1 cellular context compared by ENCODE assay signal in the genomic region with DNA sequence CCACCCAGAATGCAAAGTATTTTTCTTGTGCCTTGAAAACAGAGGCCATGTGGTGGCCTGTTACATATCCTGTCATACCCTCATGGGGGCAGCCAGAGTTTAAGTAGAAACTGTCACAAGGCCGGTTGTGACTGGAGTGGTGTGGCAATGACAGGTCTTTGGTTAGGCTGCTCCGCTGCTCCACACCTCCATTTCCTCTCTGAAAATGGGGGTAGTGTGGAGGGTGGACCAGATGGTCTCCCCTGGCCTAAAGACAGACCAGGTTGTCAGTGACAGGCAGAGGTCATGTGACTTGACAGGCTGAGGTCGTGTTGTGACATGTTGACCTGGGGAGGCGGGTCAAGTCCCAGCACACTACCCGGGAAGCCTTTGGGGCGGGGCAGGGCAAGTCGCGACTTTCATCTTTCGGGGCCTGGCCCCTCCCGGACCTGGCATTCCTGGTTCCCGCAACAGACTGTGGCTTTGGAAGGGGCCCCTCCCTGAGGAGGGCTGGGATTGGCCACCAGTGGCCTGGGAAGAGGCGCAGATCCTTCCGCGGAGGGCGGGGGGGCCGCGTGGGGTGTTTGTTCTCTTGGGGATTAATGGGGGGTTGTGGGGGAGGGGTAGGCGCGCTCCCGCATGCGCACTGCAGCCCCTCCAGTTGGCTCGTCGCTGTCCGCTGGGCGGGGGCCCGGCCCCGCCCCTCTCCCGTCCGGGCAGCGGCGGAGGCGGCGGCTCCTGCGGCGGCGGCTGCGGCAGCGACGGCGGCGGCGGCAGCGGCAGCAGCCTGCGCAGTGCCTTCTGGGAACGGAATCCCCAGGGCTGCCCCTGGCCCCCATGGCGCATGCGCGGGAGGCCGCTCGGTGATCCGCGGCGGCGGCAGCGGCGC.
A peak's percentile ranks its signal among the peaks of the same experiment; 100 is the strongest.
TF ChIP-seq lines count a peak whose summit lies in the region.

A gene with protein sequence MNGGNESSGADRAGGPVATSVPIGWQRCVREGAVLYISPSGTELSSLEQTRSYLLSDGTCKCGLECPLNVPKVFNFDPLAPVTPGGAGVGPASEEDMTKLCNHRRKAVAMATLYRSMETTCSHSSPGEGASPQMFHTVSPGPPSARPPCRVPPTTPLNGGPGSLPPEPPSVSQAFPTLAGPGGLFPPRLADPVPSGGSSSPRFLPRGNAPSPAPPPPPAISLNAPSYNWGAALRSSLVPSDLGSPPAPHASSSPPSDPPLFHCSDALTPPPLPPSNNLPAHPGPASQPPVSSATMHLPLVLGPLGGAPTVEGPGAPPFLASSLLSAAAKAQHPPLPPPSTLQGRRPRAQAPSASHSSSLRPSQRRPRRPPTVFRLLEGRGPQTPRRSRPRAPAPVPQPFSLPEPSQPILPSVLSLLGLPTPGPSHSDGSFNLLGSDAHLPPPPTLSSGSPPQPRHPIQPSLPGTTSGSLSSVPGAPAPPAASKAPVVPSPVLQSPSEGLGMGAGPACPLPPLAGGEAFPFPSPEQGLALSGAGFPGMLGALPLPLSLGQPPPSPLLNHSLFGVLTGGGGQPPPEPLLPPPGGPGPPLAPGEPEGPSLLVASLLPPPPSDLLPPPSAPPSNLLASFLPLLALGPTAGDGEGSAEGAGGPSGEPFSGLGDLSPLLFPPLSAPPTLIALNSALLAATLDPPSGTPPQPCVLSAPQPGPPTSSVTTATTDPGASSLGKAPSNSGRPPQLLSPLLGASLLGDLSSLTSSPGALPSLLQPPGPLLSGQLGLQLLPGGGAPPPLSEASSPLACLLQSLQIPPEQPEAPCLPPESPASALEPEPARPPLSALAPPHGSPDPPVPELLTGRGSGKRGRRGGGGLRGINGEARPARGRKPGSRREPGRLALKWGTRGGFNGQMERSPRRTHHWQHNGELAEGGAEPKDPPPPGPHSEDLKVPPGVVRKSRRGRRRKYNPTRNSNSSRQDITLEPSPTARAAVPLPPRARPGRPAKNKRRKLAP (plus strand): TSS at position 806 of the 868 bp plus-strand sequence. CDS start 1,480 bp downstream, outside the sequence.

TF ChIP-seq in HepG2, 621 proteins besides CTCF, POLR2A, EP300 and RAD21 (continued from another document and continues in another):
- TF ChIP-seq, protein P1, sequence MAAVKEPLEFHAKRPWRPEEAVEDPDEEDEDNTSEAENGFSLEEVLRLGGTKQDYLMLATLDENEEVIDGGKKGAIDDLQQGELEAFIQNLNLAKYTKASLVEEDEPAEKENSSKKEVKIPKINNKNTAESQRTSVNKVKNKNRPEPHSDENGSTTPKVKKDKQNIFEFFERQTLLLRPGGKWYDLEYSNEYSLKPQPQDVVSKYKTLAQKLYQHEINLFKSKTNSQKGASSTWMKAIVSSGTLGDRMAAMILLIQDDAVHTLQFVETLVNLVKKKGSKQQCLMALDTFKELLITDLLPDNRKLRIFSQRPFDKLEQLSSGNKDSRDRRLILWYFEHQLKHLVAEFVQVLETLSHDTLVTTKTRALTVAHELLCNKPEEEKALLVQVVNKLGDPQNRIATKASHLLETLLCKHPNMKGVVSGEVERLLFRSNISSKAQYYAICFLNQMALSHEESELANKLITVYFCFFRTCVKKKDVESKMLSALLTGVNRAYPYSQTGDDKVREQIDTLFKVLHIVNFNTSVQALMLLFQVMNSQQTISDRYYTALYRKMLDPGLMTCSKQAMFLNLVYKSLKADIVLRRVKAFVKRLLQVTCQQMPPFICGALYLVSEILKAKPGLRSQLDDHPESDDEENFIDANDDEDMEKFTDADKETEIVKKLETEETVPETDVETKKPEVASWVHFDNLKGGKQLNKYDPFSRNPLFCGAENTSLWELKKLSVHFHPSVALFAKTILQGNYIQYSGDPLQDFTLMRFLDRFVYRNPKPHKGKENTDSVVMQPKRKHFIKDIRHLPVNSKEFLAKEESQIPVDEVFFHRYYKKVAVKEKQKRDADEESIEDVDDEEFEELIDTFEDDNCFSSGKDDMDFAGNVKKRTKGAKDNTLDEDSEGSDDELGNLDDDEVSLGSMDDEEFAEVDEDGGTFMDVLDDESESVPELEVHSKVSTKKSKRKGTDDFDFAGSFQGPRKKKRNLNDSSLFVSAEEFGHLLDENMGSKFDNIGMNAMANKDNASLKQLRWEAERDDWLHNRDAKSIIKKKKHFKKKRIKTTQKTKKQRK (IDR thresholded peaks at IDR 0.05; ENCODE audit: low read length): no peak
- no peak for TF ChIP-seq TRAFD1 (CRISPR knock-in tag; IDR thresholded peaks at IDR 0.05; ENCODE audit: borderline replicate concordance)
- peak; percentile 77 for TF ChIP-seq FOXA3 (CRISPR knock-in tag; IDR thresholded peaks at IDR 0.05)
- no peak for TF ChIP-seq KDM1A (CRISPR knock-in tag; IDR thresholded peaks at IDR 0.05)
- peak; percentile 57; the same call in 1 of the 2 replicates for TF ChIP-seq ZNF704 (CRISPR knock-in tag; IDR thresholded peaks at IDR 0.05; ENCODE audit: borderline replicate concordance)
- peak; percentile 92 for TF ChIP-seq NR2F6 (IDR thresholded peaks at IDR 0.05)
- TF ChIP-seq NR2F6 (CRISPR knock-in tag; IDR thresholded peaks at IDR 0.05): peak; percentile 96
- TF ChIP-seq FOXP4 (CRISPR knock-in tag; IDR thresholded peaks at IDR 0.05): peak; percentile 85
- TF ChIP-seq ZFX (CRISPR knock-in tag; IDR thresholded peaks at IDR 0.05; ENCODE audit: low read depth): peak; percentile 41
- TF ChIP-seq BHLHE40 (IDR thresholded peaks at IDR 0.05; ENCODE audit: low read length): peak; percentile 83
- peak; percentile 64 for TF ChIP-seq SRSF1 (optimal IDR thresholded peaks at IDR 0.05; ENCODE audit: low read depth, low read length)
- TF ChIP-seq, protein P2, sequence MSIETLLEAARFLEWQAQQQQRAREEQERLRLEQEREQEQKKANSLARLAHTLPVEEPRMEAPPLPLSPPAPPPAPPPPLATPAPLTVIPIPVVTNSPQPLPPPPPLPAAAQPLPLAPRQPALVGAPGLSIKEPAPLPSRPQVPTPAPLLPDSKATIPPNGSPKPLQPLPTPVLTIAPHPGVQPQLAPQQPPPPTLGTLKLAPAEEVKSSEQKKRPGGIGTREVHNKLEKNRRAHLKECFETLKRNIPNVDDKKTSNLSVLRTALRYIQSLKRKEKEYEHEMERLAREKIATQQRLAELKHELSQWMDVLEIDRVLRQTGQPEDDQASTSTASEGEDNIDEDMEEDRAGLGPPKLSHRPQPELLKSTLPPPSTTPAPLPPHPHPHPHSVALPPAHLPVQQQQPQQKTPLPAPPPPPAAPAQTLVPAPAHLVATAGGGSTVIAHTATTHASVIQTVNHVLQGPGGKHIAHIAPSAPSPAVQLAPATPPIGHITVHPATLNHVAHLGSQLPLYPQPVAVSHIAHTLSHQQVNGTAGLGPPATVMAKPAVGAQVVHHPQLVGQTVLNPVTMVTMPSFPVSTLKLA (IDR thresholded peaks at IDR 0.05): peak; percentile 92
- TF ChIP-seq KLF12 (CRISPR knock-in tag; IDR thresholded peaks at IDR 0.05; ENCODE audit: borderline replicate concordance): peak; percentile 81
- TF ChIP-seq ZNF749 (CRISPR knock-in tag; IDR thresholded peaks at IDR 0.05; ENCODE audit: borderline replicate concordance): no peak; the same call in 1 of the 2 replicates
- TF ChIP-seq SP5 (CRISPR knock-in tag; IDR thresholded peaks at IDR 0.05; ENCODE audit: borderline replicate concordance, low read depth): peak; percentile 99
- TF ChIP-seq CREM (IDR thresholded peaks at IDR 0.05): peak; percentile 72
- TF ChIP-seq CREM (CRISPR knock-in tag; IDR thresholded peaks at IDR 0.05): no peak
- peak; percentile 40; the same call in 1 of the 2 replicates for TF ChIP-seq HOXD1 (CRISPR knock-in tag; IDR thresholded peaks at IDR 0.05)
- TF ChIP-seq ZFP90 (CRISPR knock-in tag; IDR thresholded peaks at IDR 0.05; ENCODE audit: borderline replicate concordance): 0 out of 2 replicates have a peak, but pooled peaks have one; percentile 63
- TF ChIP-seq KLF11 (CRISPR knock-in tag; IDR thresholded peaks at IDR 0.05): no peak
- TF ChIP-seq ZNF619 (CRISPR knock-in tag; IDR thresholded peaks at IDR 0.05): no peak
- TF ChIP-seq RFX1 (IDR thresholded peaks at IDR 0.05): no peak
- TF ChIP-seq FOXM1 (CRISPR knock-in tag; IDR thresholded peaks at IDR 0.05): no peak
- TF ChIP-seq ZNF446 (CRISPR knock-in tag; IDR thresholded peaks at IDR 0.05): no peak
- peak; percentile 60; the same call in 1 of the 2 replicates for TF ChIP-seq PHF8 (CRISPR knock-in tag; IDR thresholded peaks at IDR 0.05)
- TF ChIP-seq DRAP1 (CRISPR knock-in tag; IDR thresholded peaks at IDR 0.05): 0 out of 2 replicates have a peak, but pooled peaks have one; percentile 26
- TF ChIP-seq ATRX (CRISPR knock-in tag; IDR thresholded peaks at IDR 0.05; ENCODE audit: borderline replicate concordance): no peak
- TF ChIP-seq ZNF546 (CRISPR knock-in tag; conservative IDR thresholded peaks at IDR 0.05): 0 out of 2 replicates have a peak, but pooled peaks have one; percentile 9
- no peak; the same call in 1 of the 2 replicates for TF ChIP-seq NFKBIZ (CRISPR knock-in tag; IDR thresholded peaks at IDR 0.05)
- peak; percentile 59; the same call in 1 of the 2 replicates for TF ChIP-seq SOX5 (CRISPR knock-in tag; IDR thresholded peaks at IDR 0.05; ENCODE audit: borderline replicate concordance)
- 0 out of 2 replicates have a peak, but pooled peaks have one; percentile 36 for TF ChIP-seq ZNF737 (CRISPR knock-in tag; IDR thresholded peaks at IDR 0.05; ENCODE audit: borderline replicate concordance)
- peak; percentile 69; the same call in 1 of the 2 replicates for TF ChIP-seq CEBPB (IDR thresholded peaks at IDR 0.05; ENCODE audit: borderline replicate concordance, low read depth, low read length)
- no peak for TF ChIP-seq PTBP1 (IDR thresholded peaks at IDR 0.05; ENCODE audit: low read depth, low read length, poor library complexity, severe bottlenecking)
- TF ChIP-seq, protein P3, sequence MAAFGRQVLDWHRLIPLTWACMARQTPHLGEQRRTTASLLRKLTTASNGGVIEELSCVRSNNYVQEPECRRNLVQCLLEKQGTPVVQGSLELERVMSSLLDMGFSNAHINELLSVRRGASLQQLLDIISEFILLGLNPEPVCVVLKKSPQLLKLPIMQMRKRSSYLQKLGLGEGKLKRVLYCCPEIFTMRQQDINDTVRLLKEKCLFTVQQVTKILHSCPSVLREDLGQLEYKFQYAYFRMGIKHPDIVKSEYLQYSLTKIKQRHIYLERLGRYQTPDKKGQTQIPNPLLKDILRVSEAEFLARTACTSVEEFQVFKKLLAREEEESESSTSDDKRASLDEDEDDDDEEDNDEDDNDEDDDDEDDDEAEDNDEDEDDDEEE (CRISPR knock-in tag; IDR thresholded peaks at IDR 0.05): peak; percentile 28; the same call in 1 of the 2 replicates
- peak; percentile 29; the same call in 1 of the 2 replicates for TF ChIP-seq POLR2AphosphoS5 (IDR thresholded peaks at IDR 0.05; ENCODE audit: low read depth, low read length)
- TF ChIP-seq ZNF343 (CRISPR knock-in tag; IDR thresholded peaks at IDR 0.05): peak; percentile 88; the same call in 1 of the 2 replicates
